10 cellular contexts compared by ENCODE assay signal in the genomic region with DNA sequence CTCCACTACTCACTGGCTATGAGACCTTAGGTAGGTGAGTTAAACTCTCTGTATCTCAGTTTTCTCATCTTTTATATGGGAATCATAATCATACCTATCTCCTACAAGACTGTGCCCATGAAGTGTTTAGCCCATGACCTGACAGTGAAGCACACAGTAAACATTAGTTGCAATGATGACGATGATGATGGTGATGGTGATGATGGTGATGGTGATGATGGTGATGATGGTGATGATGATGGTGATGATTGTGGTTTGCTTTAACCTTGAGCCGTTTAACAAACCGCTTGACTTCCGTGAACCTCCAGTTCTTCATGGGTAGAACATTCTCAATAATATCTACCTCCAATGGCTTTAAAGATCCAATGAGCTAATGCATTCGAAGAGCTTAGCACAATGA.
"Had no signal": no experiment of that assay in that cellular context is flagged by ENCODE, and none has a peak within 500 bp of the region (broad histone marks: within the 10 kb centered on the region; RNA-seq: fewer than 3 reads in every experiment).

No MANE protein-coding gene starts in this region.

- DNase-seq: GM23248, GOT3, H9, HCEC 1CT, HFFc6 had no signal

- H3K4me1 ChIP-seq: HAP-1 had no signal

- H3K9me3 ChIP-seq: HAP-1 had no signal

- FAIRE-seq: H1, H54 had no signal

- H3K4me2 ChIP-seq: GM23338 had no signal

- H3K4me3 ChIP-seq: GM23248, GM23338, HAP-1 had no signal

- H3K9ac ChIP-seq: GM23248 had no signal

- H2AFZ ChIP-seq: GM23248, GM23338 had no signal

- H3K36me3 ChIP-seq: HAP-1 had no signal

- ATAC-seq: GM23338, HCT116 had no signal

- H3K27ac ChIP-seq: GM23248 had no signal
